Comparison of ENCODE assay signal across 8 cellular contexts in the genomic region with DNA sequence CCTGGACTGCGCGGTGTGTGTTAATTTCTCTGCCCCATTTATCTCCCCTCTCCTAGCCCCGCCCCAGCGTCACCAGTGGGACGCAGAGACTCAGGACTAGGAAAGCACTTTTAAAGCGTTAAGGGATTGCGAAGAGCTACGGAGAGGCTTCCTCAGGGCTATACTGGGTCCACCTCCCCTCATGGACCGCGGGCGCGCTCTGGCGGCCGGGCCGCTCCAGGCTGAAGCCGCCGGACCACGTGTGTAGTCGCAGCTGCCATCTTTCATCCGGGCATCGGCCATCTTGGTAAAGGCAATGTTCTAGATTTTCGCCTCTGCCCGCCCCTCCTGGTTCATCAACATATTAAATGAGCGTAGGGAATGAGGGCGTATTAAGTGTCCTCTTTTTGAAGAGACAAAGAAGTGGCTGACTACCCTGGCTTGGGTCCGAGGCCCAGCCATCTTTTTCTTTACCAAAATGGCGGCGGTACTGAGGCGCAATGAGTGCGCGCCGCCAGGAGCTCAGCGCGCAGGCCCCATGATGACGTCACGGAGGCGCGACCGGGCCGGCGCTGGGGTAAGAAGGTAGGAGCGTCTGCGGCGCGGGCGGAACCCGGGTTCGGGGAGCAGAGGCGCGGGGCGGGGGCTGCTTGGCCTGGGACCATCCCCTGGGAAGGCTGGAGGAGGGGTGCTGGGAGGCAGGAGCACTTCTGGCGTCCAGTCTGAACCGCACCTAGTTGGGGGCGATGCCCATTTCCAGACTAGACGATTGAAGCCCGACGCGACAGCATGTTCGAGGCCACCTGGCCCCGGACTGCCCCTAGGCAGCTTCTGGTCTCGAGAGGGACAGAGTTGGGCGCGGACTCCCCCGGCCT. TPM values are rescaled to one million over a fixed set of nuclear protein-coding genes. Genes with fewer than 3 reads are reported as not detected.
A peak's percentile ranks its signal among the peaks of the same experiment; 100 is the strongest.
DNase-seq lines count a peak whose midpoint lies in the region; ATAC-seq and TF ChIP-seq lines count a peak whose summit lies in the region.

A gene with protein sequence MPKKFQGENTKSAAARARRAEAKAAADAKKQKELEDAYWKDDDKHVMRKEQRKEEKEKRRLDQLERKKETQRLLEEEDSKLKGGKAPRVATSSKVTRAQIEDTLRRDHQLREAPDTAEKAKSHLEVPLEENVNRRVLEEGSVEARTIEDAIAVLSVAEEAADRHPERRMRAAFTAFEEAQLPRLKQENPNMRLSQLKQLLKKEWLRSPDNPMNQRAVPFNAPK (plus strand): TSS at position 531 of the 854 bp plus-strand sequence. CDS start 3,406 bp downstream, outside the sequence.

- H3K27ac ChIP-seq in cardiac muscle cell (peak within 1 kb of the TSS; percentile 96), transverse colon (peak within 1 kb of the TSS; percentile 81 to 86 (median 84))

- H3K4me3 ChIP-seq in cardiac muscle cell (peak within 1 kb of the TSS; percentile 87), transverse colon (peak within 1 kb of the TSS; percentile 64 to 92 (median 87))

- TF ChIP-seq EP300 in transverse colon (IDR thresholded peaks at IDR 0.05; ENCODE audit: low read depth) = no peak

- peak; percentile 86 for ATAC-seq in HG02642 (IDR thresholded peaks at IDR 0.05; ENCODE audit: poor library complexity, unreplicated experiment)

- DNase-seq in NCI-H1105 (lab: John Stamatoyannopoulos, UW) (peak; percentile 92), SW 1271 (lab: John Stamatoyannopoulos, UW) (peak; percentile 71 to 87), cardiac muscle cell (ENCODE audit: low read depth in 1 of 2, low spot score in 1 of 2) (peak; percentile 94 to 96), pons (ENCODE audit: low spot score) (peak; percentile 89), transverse colon (peak; percentile 95)
- peak; percentile 77 for DNase-seq in activated naive CD8-positive, alpha-beta T cell treated with anti-CD3 and anti-CD28 coated beads, Interleukin-2, amount 50 U/mL, for 16 hours (ENCODE audit: low read depth, low spot score)

- TF ChIP-seq POLR2A in transverse colon (IDR thresholded peaks at IDR 0.05) = peak; percentile 91

- intact Hi-C loops in transverse colon (cut with DNase I; ENCODE audit: low total_unique reads) = no loop called here

- H3K9me3 ChIP-seq in cardiac muscle cell (ENCODE audit: low read depth) (no peaks in the 10 kb centered on the region), transverse colon (no peaks in the 10 kb centered on the region)

- H3K36me3 ChIP-seq in cardiac muscle cell = no peaks in the 10 kb centered on the region
- no peaks in the 10 kb centered on the region for H3K36me3 ChIP-seq in transverse colon

- H3K4me1 ChIP-seq in cardiac muscle cell (ENCODE audit: low read depth) = peaks cover 6% of the 10 kb centered on the region
- H3K4me1 ChIP-seq in transverse colon = peaks cover 10 to 22% (median 16%) of the 10 kb centered on the region in 4 donors

- H3K27me3 ChIP-seq in cardiac muscle cell (no peaks in the 10 kb centered on the region), transverse colon (no peaks in the 10 kb centered on the region)

- TF ChIP-seq CTCF in GM12873 (IDR thresholded peaks at IDR 0.05; ENCODE audit: insufficient read depth, low read depth, low read length, missing control alignments) (peak; percentile 99), cardiac muscle cell (IDR thresholded peaks at IDR 0.05; ENCODE audit: low read depth, low read length) (peak; percentile 96), transverse colon (IDR thresholded peaks at IDR 0.05) (peak; percentile 72 to 99 (median 93))

- in situ Hi-C loops in transverse colon (cut with MboI; ENCODE audit: low pct_ligation_motif_present in 1 of 4, low pct_unique_long_range_greater_than_20kb in 1 of 4, low sequenced_read_pairs in 3 of 4) = loop anchor here in 3 of 4 donors (10.0 to 25.0 kb wide), 2 partner anchors 122 to 130 kb away; no protein-coding TSS in a partner anchor

- WGBS in transverse colon (ENCODE audit: low coverage in 1 of 2), 2 donors = 1% methylated on average over 53 of the region's 64 CpGs; no CpG with 5 or more reads in 1 of the 2 donors

RNA-seq across cellular contexts. Expression of the gene that starts here (rescaled TPM):
- total RNA-seq in cardiac muscle cell (80.5 and 103 TPM in 2 replicates), transverse colon (10 to 100 TPM; 36.9 to 93.5 (median 41.4) TPM)
- 172 and 200 TPM in 2 replicates for polyA plus RNA-seq in cardiac muscle cell

Comparison
In these comparisons a context has a peak if more than half of its experiments do, and no peak if none do; other contexts are left out.
1. Peak in every context shown above with its lines: DNase-seq, ATAC-seq, H3K4me3 ChIP-seq and H3K27ac ChIP-seq.